Comparison of ENCODE assay signal across 12 cellular contexts in genomic region chr17:30780343-30780742, GRCh38. TPM values are rescaled to one million over a fixed set of nuclear protein-coding genes. Genes with fewer than 3 reads are reported as not detected.
DNase-seq lines count a peak whose midpoint lies in the region; ATAC-seq and TF ChIP-seq lines count a peak whose summit lies in the region.
"Had no signal": no experiment of that assay in that cellular context is flagged by ENCODE, and none has a peak within 500 bp of the region (broad histone marks: within the 10 kb centered on the region; RNA-seq: fewer than 3 reads in every experiment).

No MANE protein-coding gene starts in this region.

- no peak overlapping the region for H3K9ac ChIP-seq in H9 (ENCODE audit: extremely low read depth, insufficient read length, low read length)

- no peaks in the 10 kb centered on the region for H3K79me2 ChIP-seq in H9 (ENCODE audit: insufficient read depth, low read length)

- ATAC-seq in GM21723 (IDR thresholded peaks at IDR 0.05; ENCODE audit: unreplicated experiment) (no peak), foreskin keratinocyte (no peak), GM21423 (IDR thresholded peaks at IDR 0.05; ENCODE audit: unreplicated experiment) (no peak)

- H4K20me1 ChIP-seq in H9 (ENCODE audit: control insufficient read depth, insufficient read depth, insufficient read length) = no peaks in the 10 kb centered on the region

- no peak overlapping the region for H4K5ac ChIP-seq in H9 (ENCODE audit: insufficient read length, low read depth, low read length)

- H3K4me3 Mint-ChIP-seq in H9 = no peak overlapping the region
- no peak overlapping the region for H3K4me3 Mint-ChIP-seq in activated naive CD4-positive, alpha-beta T cell treated with anti-CD3 and anti-CD28 coated beads for 36 hours
- H3K4me3 Mint-ChIP-seq: HFFc6 had no signal

- H3K56ac ChIP-seq in H9 (ENCODE audit: insufficient read length, low read depth, low read length) = no peak overlapping the region

- H3K9me3 ChIP-seq in H9 (ENCODE audit: control insufficient read depth, low read depth, low read length) (no peaks in the 10 kb centered on the region), neutrophil (no peaks in the 10 kb centered on the region)
- H3K9me3 ChIP-seq: suprapubic skin had no signal

- H3K23me2 ChIP-seq in H9 (ENCODE audit: insufficient read length, low read depth, low read length, poor library complexity, severe bottlenecking) = no peaks in the 10 kb centered on the region

- no peak overlapping the region for H4K8ac ChIP-seq in H9 (replicated peaks; ENCODE audit: insufficient read length, low read depth, low read length)

- H2BK20ac ChIP-seq in H9 (ENCODE audit: low read depth, low read length, poor library complexity, severe bottlenecking) = no peak overlapping the region

- H2BK5ac ChIP-seq in H9 (ENCODE audit: insufficient read length, low read length) = no peak overlapping the region

- H3T11ph ChIP-seq in H9 (ENCODE audit: low read length) = no peak overlapping the region

- H3K23ac ChIP-seq in H9 (ENCODE audit: insufficient read length, low read depth, low read length) = no peak overlapping the region

- no peak overlapping the region for H4K91ac ChIP-seq in H9 (ENCODE audit: insufficient read length, low read depth, low read length)

- H3K18ac ChIP-seq in H9 (ENCODE audit: insufficient read length, low read depth, low read length) = no peak overlapping the region

- H3K27ac ChIP-seq in H9 (ENCODE audit: insufficient read length, low read depth, low read length) (no peak overlapping the region), neutrophil (peak overlapping the region; percentile 35), foreskin keratinocyte (no peak overlapping the region)
- H3K27ac ChIP-seq: suprapubic skin had no signal

- no peak for TF ChIP-seq CTCF in GM10248 (IDR thresholded peaks at IDR 0.05; ENCODE audit: control extremely low read depth, extremely low read depth, low read depth, missing control alignments)
- TF ChIP-seq CTCF in H9 (conservative IDR thresholded peaks at IDR 0.05) = no peak
- no peak for TF ChIP-seq CTCF in neutrophil (IDR thresholded peaks at IDR 0.05)
- TF ChIP-seq CTCF in foreskin keratinocyte (conservative IDR thresholded peaks at IDR 0.05) = no peak

- POLR2A ChIA-PET in GM10248 (lab: Yijun Ruan, JAX) = no interaction called here

- intact Hi-C loops in activated naive CD4-positive, alpha-beta T cell treated with anti-CD3 and anti-CD28 coated beads for 36 hours (cut with micrococcal nuclease) = loop anchor here (1.0 to 2.0 kb wide), 2 partner anchors 16 to 43 kb away; no protein-coding TSS in a partner anchor

- H3K36me3 ChIP-seq in neutrophil = peaks cover 81% of the 10 kb centered on the region

- H3K14ac ChIP-seq in H9 (ENCODE audit: insufficient read depth, low read length) = no peak overlapping the region

- H2BK12ac ChIP-seq in H9 (ENCODE audit: insufficient read length, low read depth, low read length) = no peak overlapping the region

- H3K4me1 ChIP-seq in H9 (ENCODE audit: insufficient read depth, low read length) = no peaks in the 10 kb centered on the region
- no peaks in the 10 kb centered on the region for H3K4me1 ChIP-seq in neutrophil (ENCODE audit: control insufficient read depth in 1 of 2, insufficient read depth in 1 of 2, low read depth in 1 of 2, low read length in 1 of 2)
- H3K4me1 ChIP-seq in foreskin keratinocyte = no peaks in the 10 kb centered on the region
- H3K4me1 ChIP-seq: suprapubic skin had no signal

- no peak overlapping the region for H2BK15ac ChIP-seq in H9 (ENCODE audit: low read depth, low read length)

- H2AK5ac ChIP-seq in H9 (ENCODE audit: insufficient read length, low read length) = no peak overlapping the region

- H3K4me3 ChIP-seq in neutrophil (ENCODE audit: low read depth in 1 of 2, low read length in 1 of 2) = no peak overlapping the region
- H3K4me3 ChIP-seq: suprapubic skin had no signal

- H3K27me3 ChIP-seq in H9 (ENCODE audit: insufficient read depth, low read length) (no peaks in the 10 kb centered on the region), neutrophil (no peaks in the 10 kb centered on the region), foreskin keratinocyte (no peaks in the 10 kb centered on the region)
- H3K27me3 ChIP-seq: suprapubic skin had no signal

- DNase-seq in GM10248 (ENCODE audit: extremely low spot score) (peak; percentile 35), H9 (no peak), foreskin keratinocyte (no peak)
- DNase-seq in activated naive CD4-positive, alpha-beta T cell treated with anti-CD3 and anti-CD28 coated beads for 36 hours = peak; percentile 57
- DNase-seq: HFFc6, hypothalamus, IMR-90, NCI-H2029 treated with DMSO at 0.1 percent for 48 hours had no signal

- H3K9me3 Mint-ChIP-seq in H9 = no peaks in the 10 kb centered on the region
- no peaks in the 10 kb centered on the region for H3K9me3 Mint-ChIP-seq in activated naive CD4-positive, alpha-beta T cell treated with anti-CD3 and anti-CD28 coated beads for 36 hours
- H3K9me3 Mint-ChIP-seq: HFFc6 had no signal

- no peak overlapping the region for H3K4me2 ChIP-seq in H9 (ENCODE audit: insufficient read depth, insufficient read length, low read length)

- WGBS in H9 (ENCODE audit: extremely low coverage, insufficient read length, low lambda C conversion rate) = no CpG with 5 or more reads among the region's 6 CpGs

- no peak overlapping the region for H3K4ac ChIP-seq in H9 (ENCODE audit: low read depth, low read length)

- no peak overlapping the region for H2AFZ ChIP-seq in H9 (ENCODE audit: low read length)

- peaks cover 2% of the 10 kb centered on the region; the same call in 1 of the 2 replicates for H3K27me3 Mint-ChIP-seq in H9 (ENCODE audit: low read depth)
- no peaks in the 10 kb centered on the region for H3K27me3 Mint-ChIP-seq in activated naive CD4-positive, alpha-beta T cell treated with anti-CD3 and anti-CD28 coated beads for 36 hours (ENCODE audit: low read depth)

- H2BK120ac ChIP-seq in H9 (ENCODE audit: low read depth, low read length, poor library complexity, severe bottlenecking) = no peak overlapping the region

- peaks cover 13 to 63% (median 35%) of the 10 kb centered on the region in 3 experiments for H3K36me3 Mint-ChIP-seq in H9 (ENCODE audit: insufficient read depth in 1 of 3, low read depth in 3 of 3)
- peaks cover 33% of the 10 kb centered on the region for H3K36me3 Mint-ChIP-seq in activated naive CD4-positive, alpha-beta T cell treated with anti-CD3 and anti-CD28 coated beads for 36 hours (ENCODE audit: low read depth)

- H3K4me1 Mint-ChIP-seq in H9 = no peaks in the 10 kb centered on the region
- peaks cover 18% of the 10 kb centered on the region for H3K4me1 Mint-ChIP-seq in activated naive CD4-positive, alpha-beta T cell treated with anti-CD3 and anti-CD28 coated beads for 36 hours (ENCODE audit: low read depth)

- H3K27ac Mint-ChIP-seq in H9 = peak overlapping the region in 2 of 3 experiments; percentile 48 to 60; a peak in 2 of 7 replicates
- H3K27ac Mint-ChIP-seq in activated naive CD4-positive, alpha-beta T cell treated with anti-CD3 and anti-CD28 coated beads for 36 hours = peak overlapping the region; percentile 80
- H3K27ac Mint-ChIP-seq: HFFc6 had no signal

- H3K79me1 ChIP-seq in H9 (ENCODE audit: insufficient read depth, low read depth, low read length, poor library complexity, severe bottlenecking) = peaks cover 3% of the 10 kb centered on the region

- CTCF ChIA-PET in GM10248 (lab: Yijun Ruan, JAX) = interaction anchor here (1.0 to 2.0 kb wide), 3 partner anchors 10 to 44 kb away, joined by 3 to 9 read pairs (median 9); partner anchors contain the start of gene CRLF3
- CTCF ChIA-PET in activated naive CD4-positive, alpha-beta T cell treated with anti-CD3 and anti-CD28 coated beads for 36 hours (lab: Charles Lee) = interaction anchor here (3.1 kb wide), 1 partner anchor 45 kb away, joined by 16 read pairs; the partner anchor contains the start of gene CRLF3

RNA-seq across cellular contexts. Expression of gene CRLF3, which starts 44.1 kb away (rescaled TPM):
- 18.1 TPM in 2 replicates for total RNA-seq in H9 (2021)
- 10 to 100 TPM; 47.1 to 47.7 TPM for total RNA-seq in activated naive CD4-positive, alpha-beta T cell treated with anti-CD3 and anti-CD28 coated beads for 36 hours
- 13.5 and 15.7 TPM in 2 replicates for total RNA-seq in foreskin keratinocyte
- 5.3 and 7.0 TPM in 2 replicates for polyA plus RNA-seq in foreskin keratinocyte

RNA-seq across cellular contexts. Expression of gene ATAD5, which starts 51.4 kb away (rescaled TPM):
- total RNA-seq in H9 (2021) (24.6 and 27.0 TPM in 2 replicates), foreskin keratinocyte (8.3 and 9.2 TPM in 2 replicates)
- 10 to 100 TPM; 33.3 to 33.5 TPM for total RNA-seq in activated naive CD4-positive, alpha-beta T cell treated with anti-CD3 and anti-CD28 coated beads for 36 hours
- polyA plus RNA-seq in foreskin keratinocyte = 0.92 and 1.2 TPM in 2 replicates

Comparison
In these comparisons a context has a peak if more than half of its experiments do, and no peak if none do; other contexts are left out.
1. DNase-seq: peak in GM10248 (single experiment) and activated naive CD4-positive, alpha-beta T cell treated with anti-CD3 and anti-CD28 coated beads for 36 hours (single experiment); none in H9 (single experiment) and foreskin keratinocyte (0 of 2).